15 cellular contexts compared by ENCODE assay signal in the genomic region with DNA sequence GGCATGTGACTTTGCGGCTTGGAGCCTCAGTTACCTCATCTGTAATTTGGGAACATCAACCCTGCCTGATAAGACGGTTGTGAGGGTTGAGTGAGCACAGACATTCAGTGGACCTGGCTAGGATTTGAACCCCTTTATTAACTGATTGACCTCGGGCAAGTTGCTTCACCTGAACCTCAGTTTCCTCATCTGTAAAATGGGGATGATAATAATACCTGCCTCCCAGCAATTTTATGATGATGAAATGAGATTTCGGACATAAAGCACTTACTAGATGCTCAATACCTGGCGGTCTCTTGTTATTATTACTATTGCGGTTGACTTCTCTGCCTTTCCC. TPM values are rescaled to one million over a fixed set of nuclear protein-coding genes. Genes with fewer than 3 reads are reported as not detected.
A peak's percentile ranks its signal among the peaks of the same experiment; 100 is the strongest.
DNase-seq lines count a peak whose midpoint lies in the region; ATAC-seq, FAIRE-seq and TF ChIP-seq lines count a peak whose summit lies in the region.
"Had no signal": no experiment of that assay in that cellular context is flagged by ENCODE, and none has a peak within 500 bp of the region (broad histone marks: within the 10 kb centered on the region; RNA-seq: fewer than 3 reads in every experiment).

No MANE protein-coding gene starts in this region.

- no TSS peak for BruUV-seq in Calu3 (replicated peaks; lab: Mats Ljungman, UMichigan)
- no TSS peak for BruUV-seq in PC-3 (replicated peaks; lab: Mats Ljungman, UMichigan)
- no TSS peak for BruUV-seq in K562 (replicated peaks; lab: Mats Ljungman, UMichigan)

- H3K4ac ChIP-seq in trophoblast cell (ENCODE audit: low read depth, low read length): no peak overlapping the region

- H3K27ac ChIP-seq in PC-3 (ENCODE audit: low read length) (peak overlapping the region; percentile 75; the same call in 1 of the 2 replicates), K562 (ENCODE audit: extremely low read depth, low read depth, low read length) (no peak overlapping the region), trophoblast cell (ENCODE audit: low read depth, low read length) (no peak overlapping the region)

- H4K20me1 ChIP-seq in PC-3 (ENCODE audit: low read length) (no peaks in the 10 kb centered on the region), K562 (replicated peaks; ENCODE audit: control insufficient read depth, insufficient read depth, low read length) (no peaks in the 10 kb centered on the region)

- no peak overlapping the region for H4K8ac ChIP-seq in trophoblast cell (ENCODE audit: low read depth, low read length)

- peaks cover 57% of the 10 kb centered on the region for H3K36me3 Mint-ChIP-seq in Calu3 (ENCODE audit: insufficient read depth, unreplicated experiment)
- H3K36me3 Mint-ChIP-seq in activated CD8-positive, alpha-beta memory T cell treated with anti-CD3 and anti-CD28 coated beads, Interleukin-2, amount 10 ng/mL, durations not matched to agents 7 days and 5 days: no peaks in the 10 kb centered on the region
- H3K36me3 Mint-ChIP-seq: CD4-positive, alpha-beta memory T cell had no signal

- H3K27me3 Mint-ChIP-seq in Calu3 (ENCODE audit: unreplicated experiment): no peaks in the 10 kb centered on the region
- no peaks in the 10 kb centered on the region for H3K27me3 Mint-ChIP-seq in stimulated activated naive CD8-positive, alpha-beta T cell treated with anti-CD3 and anti-CD28 coated beads, Interleukin-15, amount 100 ng/mL, for 72 hours
- peaks cover 22% of the 10 kb centered on the region for H3K27me3 Mint-ChIP-seq in activated CD8-positive, alpha-beta memory T cell treated with anti-CD3 and anti-CD28 coated beads, Interleukin-2, amount 10 ng/mL, durations not matched to agents 7 days and 5 days

- H2AK5ac ChIP-seq in trophoblast cell (ENCODE audit: low read length): peak overlapping the region; percentile 73

- H3K4me1 ChIP-seq in PC-3 (ENCODE audit: insufficient read depth, low read length): peaks cover 55% of the 10 kb centered on the region
- H3K4me1 ChIP-seq in K562 (replicated peaks in 1 of 2; ENCODE audit: control insufficient read depth in 2 of 2, insufficient read depth in 2 of 2, low read length in 2 of 2): peaks cover 0 to 16% of the 10 kb centered on the region in 2 experiments; a peak in 3 of 5 replicates
- peaks cover 20 to 28% of the 10 kb centered on the region in 2 experiments for H3K4me1 ChIP-seq in trophoblast cell (ENCODE audit: control insufficient read depth in 1 of 2, insufficient read depth in 2 of 2, low read length in 2 of 2)

- H3K27ac Mint-ChIP-seq in Calu3 (ENCODE audit: unreplicated experiment): peak overlapping the region; percentile 93
- no peak overlapping the region for H3K27ac Mint-ChIP-seq in stimulated activated naive CD8-positive, alpha-beta T cell treated with anti-CD3 and anti-CD28 coated beads, Interleukin-15, amount 100 ng/mL, for 72 hours
- no peak overlapping the region for H3K27ac Mint-ChIP-seq in activated CD8-positive, alpha-beta memory T cell treated with anti-CD3 and anti-CD28 coated beads, Interleukin-2, amount 10 ng/mL, durations not matched to agents 7 days and 5 days
- H3K27ac Mint-ChIP-seq: B cell; CD4-positive, alpha-beta memory T cell had no signal

- H3K4me2 ChIP-seq in PC-3 (ENCODE audit: low read length) (no peak overlapping the region), K562 (ENCODE audit: insufficient read depth, low read length) (no peak overlapping the region), trophoblast cell (ENCODE audit: low read length) (no peak overlapping the region)

- no peak overlapping the region for H3K23ac ChIP-seq in trophoblast cell (ENCODE audit: low read length)

- H3K9me1 ChIP-seq in K562 (ENCODE audit: control insufficient read depth, insufficient read depth, low read length): no peaks in the 10 kb centered on the region

- H3K18ac ChIP-seq in trophoblast cell (ENCODE audit: low read length): no peak overlapping the region

- DNase-seq in Calu3 (no peak), PC-3 (no peak), K562 (ENCODE audit: extremely low read depth in 1 of 4, low spot score in 3 of 4) (no peak), trophoblast cell (no peak), DMS53 (lab: John Stamatoyannopoulos, UW) (no peak), globus pallidus (ENCODE audit: low spot score) (no peak)
- DNase-seq in stimulated activated naive CD8-positive, alpha-beta T cell treated with anti-CD3 and anti-CD28 coated beads, Interleukin-15, amount 100 ng/mL, for 72 hours: no peak
- no peak for DNase-seq in activated CD8-positive, alpha-beta memory T cell treated with anti-CD3 and anti-CD28 coated beads, Interleukin-2, amount 10 ng/mL, durations not matched to agents 7 days and 5 days
- DNase-seq: CD4-positive, alpha-beta memory T cell; DMS153; GF-D8; HCEC 1CT had no signal

- H3K14ac ChIP-seq in trophoblast cell (ENCODE audit: low read length): no peak overlapping the region

- H3K79me2 ChIP-seq in PC-3 (ENCODE audit: low read length) (no peaks in the 10 kb centered on the region), K562 (ENCODE audit: control insufficient read depth, insufficient read depth, low read length) (no peaks in the 10 kb centered on the region), trophoblast cell (ENCODE audit: control insufficient read depth, insufficient read depth, low read length, poor library complexity) (peaks cover 6% of the 10 kb centered on the region)

- no peak for TF ChIP-seq CTCF in Calu3 (IDR thresholded peaks at IDR 0.05; ENCODE audit: unreplicated experiment)
- no peak for TF ChIP-seq CTCF in PC-3 (conservative IDR thresholded peaks at IDR 0.05; ENCODE audit: low read depth, low read length)
- TF ChIP-seq CTCF in K562 (IDR thresholded peaks at IDR 0.05 in 2 of 3, conservative IDR thresholded peaks at IDR 0.05 in 1 of 3; ENCODE audit: insufficient read depth in 2 of 3, low read depth in 1 of 3, low read length in 3 of 3): no peak

- H3K9ac ChIP-seq in PC-3 (ENCODE audit: low read length) (peak overlapping the region; percentile 67; the same call in 1 of the 2 replicates), K562 (ENCODE audit: insufficient read depth in 1 of 2, low read depth in 2 of 2, low read length in 2 of 2) (no peak overlapping the region), trophoblast cell (ENCODE audit: low read length) (no peak overlapping the region)

- H3F3A ChIP-seq in PC-3 (ENCODE audit: low read length, unreplicated experiment): peaks cover 5% of the 10 kb centered on the region

- peak overlapping the region; percentile 64 for H2BK120ac ChIP-seq in trophoblast cell (ENCODE audit: insufficient read depth, low read length, poor library complexity)

- no peak for ATAC-seq in PC-3
- no peak for ATAC-seq in K562
- no peak for ATAC-seq in stimulated activated naive CD8-positive, alpha-beta T cell treated with anti-CD3 and anti-CD28 coated beads, Interleukin-15, amount 100 ng/mL, for 72 hours
- no peak for ATAC-seq in activated CD8-positive, alpha-beta memory T cell treated with anti-CD3 and anti-CD28 coated beads, Interleukin-2, amount 10 ng/mL, durations not matched to agents 7 days and 5 days

- CTCF ChIA-PET in Calu3 (lab: Charles Lee) (interaction anchor here (1.1 kb wide), 1 partner anchor 30 kb away, joined by 8 read pairs; no protein-coding TSS in a partner anchor), PC-3 (lab: Charles Lee) (no interaction called here), K562 (lab: Yijun Ruan, JAX; ENCODE audit: low intra/inter-chr PET ratio) (no interaction called here)
- CTCF ChIA-PET in activated CD8-positive, alpha-beta memory T cell treated with anti-CD3 and anti-CD28 coated beads, Interleukin-2, amount 10 ng/mL, durations not matched to agents 7 days and 5 days (lab: Charles Lee): no interaction called here

- in situ Hi-C loops in K562 (cut with MboI): no loop called here

- 28% methylated on average over 6 of the region's 6 CpGs for WGBS in K562 (ENCODE audit: insufficient coverage, low coverage, missing lambda C conversion rate)
- WGBS in trophoblast cell (ENCODE audit: extremely low coverage, insufficient coverage, insufficient read length): no CpG with 5 or more reads among the region's 6 CpGs

- H3K27me3 ChIP-seq in PC-3 (ENCODE audit: low read length) (no peaks in the 10 kb centered on the region), K562 (ENCODE audit: control insufficient read depth in 2 of 2, insufficient read depth in 2 of 2, low read length in 2 of 2) (peaks cover 10 to 27% of the 10 kb centered on the region in 2 experiments), trophoblast cell (ENCODE audit: insufficient read depth, low read length) (no peaks in the 10 kb centered on the region)

- no peak overlapping the region for H3K4me3 Mint-ChIP-seq in Calu3 (ENCODE audit: low read depth, unreplicated experiment)
- H3K4me3 Mint-ChIP-seq in stimulated activated naive CD8-positive, alpha-beta T cell treated with anti-CD3 and anti-CD28 coated beads, Interleukin-15, amount 100 ng/mL, for 72 hours: no peak overlapping the region
- no peak overlapping the region for H3K4me3 Mint-ChIP-seq in activated CD8-positive, alpha-beta memory T cell treated with anti-CD3 and anti-CD28 coated beads, Interleukin-2, amount 10 ng/mL, durations not matched to agents 7 days and 5 days
- H3K4me3 Mint-ChIP-seq: B cell; CD4-positive, alpha-beta memory T cell had no signal

- H2BK12ac ChIP-seq in trophoblast cell (ENCODE audit: low read length): no peak overlapping the region

- H2AFZ ChIP-seq in PC-3 (ENCODE audit: low read length) (no peak overlapping the region), K562 (ENCODE audit: low read depth, low read length) (no peak overlapping the region), trophoblast cell (ENCODE audit: insufficient read depth, low read length, poor library complexity) (no peak overlapping the region)

- POLR2A ChIA-PET in PC-3 (lab: Charles Lee; ENCODE audit: unreplicated experiment): no interaction called here
- POLR2A ChIA-PET in K562 (lab: Yijun Ruan, JAX): interaction anchor here (0.7 kb wide), 1 partner anchor 14 kb away, joined by 3 read pairs; no protein-coding TSS in a partner anchor

- peaks cover 26% of the 10 kb centered on the region for H3K79me1 ChIP-seq in trophoblast cell (ENCODE audit: low read length)

- H3K4me3 ChIP-seq in PC-3 (ENCODE audit: low read length) (no peak overlapping the region), K562 (no peak overlapping the region), trophoblast cell (ENCODE audit: low read depth, low read length) (no peak overlapping the region)

- no peak for TF ChIP-seq POLR2A in K562 (conservative IDR thresholded peaks at IDR 0.05)

- H4K91ac ChIP-seq in trophoblast cell (ENCODE audit: low read depth, low read length): peak overlapping the region; percentile 30

- no peaks in the 10 kb centered on the region for H3K36me3 ChIP-seq in PC-3 (ENCODE audit: low read depth, low read length)
- H3K36me3 ChIP-seq in K562 (ENCODE audit: control insufficient read depth, insufficient read depth, low read length): no peaks in the 10 kb centered on the region
- H3K36me3 ChIP-seq in trophoblast cell (ENCODE audit: control insufficient read depth in 1 of 2, insufficient read depth in 2 of 2, low read length in 2 of 2): no peaks in the 10 kb centered on the region

- H3K9me3 Mint-ChIP-seq in Calu3 (ENCODE audit: low read depth, unreplicated experiment): no peaks in the 10 kb centered on the region
- no peaks in the 10 kb centered on the region for H3K9me3 Mint-ChIP-seq in stimulated activated naive CD8-positive, alpha-beta T cell treated with anti-CD3 and anti-CD28 coated beads, Interleukin-15, amount 100 ng/mL, for 72 hours
- no peaks in the 10 kb centered on the region for H3K9me3 Mint-ChIP-seq in activated CD8-positive, alpha-beta memory T cell treated with anti-CD3 and anti-CD28 coated beads, Interleukin-2, amount 10 ng/mL, durations not matched to agents 7 days and 5 days (ENCODE audit: low read depth)
- H3K9me3 Mint-ChIP-seq: CD4-positive, alpha-beta memory T cell had no signal

- no peak for FAIRE-seq in K562 (lab: Jason Lieb, UNC)
- FAIRE-seq: A204.1, D721Med had no signal

- H3K4me1 Mint-ChIP-seq in Calu3 (ENCODE audit: low read depth, unreplicated experiment): peaks cover 96% of the 10 kb centered on the region
- peaks cover 5% of the 10 kb centered on the region for H3K4me1 Mint-ChIP-seq in stimulated activated naive CD8-positive, alpha-beta T cell treated with anti-CD3 and anti-CD28 coated beads, Interleukin-15, amount 100 ng/mL, for 72 hours
- H3K4me1 Mint-ChIP-seq in activated CD8-positive, alpha-beta memory T cell treated with anti-CD3 and anti-CD28 coated beads, Interleukin-2, amount 10 ng/mL, durations not matched to agents 7 days and 5 days: peaks cover 5% of the 10 kb centered on the region
- H3K4me1 Mint-ChIP-seq: B cell had no signal

- intact Hi-C loops in Calu3 (cut with micrococcal nuclease; ENCODE audit: unreplicated experiment): no loop called here
- intact Hi-C loops in PC-3 (cut with micrococcal nuclease): no loop called here
- intact Hi-C loops in K562 (cut with micrococcal nuclease): no loop called here

- no peak for TF ChIP-seq RAD21 in K562 (CRISPR knock-in tag; conservative IDR thresholded peaks at IDR 0.05 in 1 of 2, IDR thresholded peaks at IDR 0.05 in 1 of 2)

- no peaks in the 10 kb centered on the region for H3K9me2 ChIP-seq in PC-3 (replicated peaks; ENCODE audit: low read length)

- H2BK5ac ChIP-seq in trophoblast cell (ENCODE audit: low read depth, low read length, poor library complexity): no peak overlapping the region

- H4K12ac ChIP-seq in trophoblast cell (ENCODE audit: low read depth, low read length): no peak overlapping the region

- H3K9me3 ChIP-seq in PC-3 (ENCODE audit: low read length) (no peaks in the 10 kb centered on the region), K562 (replicated peaks; ENCODE audit: control insufficient read depth, insufficient read depth, low read depth, low read length) (no peaks in the 10 kb centered on the region; the same call in 1 of the 2 replicates), trophoblast cell (ENCODE audit: insufficient read depth, low read depth, low read length) (no peaks in the 10 kb centered on the region)

- no peak for TF ChIP-seq EP300 in K562 (IDR thresholded peaks at IDR 0.05; ENCODE audit: low read length)

RNA-seq across cellular contexts. Expression of gene CEBPB, which starts 51.5 kb away (rescaled TPM):
- total RNA-seq in Calu3 (2022) (137 and 147 TPM in 2 replicates), PC-3 (2014; rRNA removed) (103 and 122 TPM in 2 replicates), K562 (2014; rRNA removed) (41.7 and 51.5 TPM in 2 replicates), K562 (2014; rRNA removed; fragmentation: Illumina TruSeq; extraction: Trizol) (8.1 and 8.3 TPM in 2 replicates), K562 (2015; rRNA removed; fragmentation: Illumina TruSeq; extraction: Trizol) (5.7 and 6.6 TPM in 2 replicates), K562 (2021) (68.2 and 72.6 TPM in 2 replicates)
- 3.3 and 9.2 TPM in 2 replicates for total RNA-seq in K562 (2011; cell fraction: chromatin; rRNA removed; ENCODE audit: low replicate concordance)
- total RNA-seq in K562 (2011; cell fraction: nucleolus; rRNA removed): 18.3 and 19.3 TPM in 2 replicates
- total RNA-seq in K562 (2011; cell fraction: nucleoplasm; rRNA removed): 8.7 and 9.0 TPM in 2 replicates
- polyA plus RNA-seq in K562 (2011; rRNA removed) (7.8 and 10.8 TPM in 2 replicates), K562 (2014; fragmentation: Illumina TruSeq; extraction: Trizol) (4.6 and 6.8 TPM in 2 replicates), K562 (2014; fragmentation: Nextera tagmentation; extraction: Ambion mirVana) (1 to 10 TPM; 1.2 to 1.5 TPM), K562 (2014; rRNA removed) (47.7 and 57.9 TPM in 2 replicates)
- 12.1 and 32.2 TPM in 2 replicates for polyA plus RNA-seq in K562 (2011; cell fraction: cytosol; rRNA removed)
- 15.5 and 18.1 TPM in 2 replicates for polyA plus RNA-seq in K562 (2011; cell fraction: nucleus; rRNA removed)
- polyA plus RNA-seq in K562 (2012): 16.9 and 44.3 TPM in 2 replicates
- 1.3 and 1.5 TPM in 2 replicates for polyA minus RNA-seq in K562 (2011; rRNA and poly(A)+ RNA removed)
- 10.1 and 19.9 TPM in 2 replicates for polyA minus RNA-seq in K562 (2011; cell fraction: cytosol; rRNA and poly(A)+ RNA removed)
- 9.3 and 11.7 TPM in 2 replicates for polyA minus RNA-seq in K562 (2011; cell fraction: nucleus; rRNA and poly(A)+ RNA removed)
- polyA plus RNA-seq in trophoblast cell (2013): 167 and 177 TPM in 2 replicates
- 10 to 100 TPM; 32.6 to 34.6 TPM for total RNA-seq in activated CD8-positive, alpha-beta memory T cell treated with anti-CD3 and anti-CD28 coated beads, Interleukin-2, amount 10 ng/mL, durations not matched to agents 7 days and 5 days
